In the genomic region with DNA sequence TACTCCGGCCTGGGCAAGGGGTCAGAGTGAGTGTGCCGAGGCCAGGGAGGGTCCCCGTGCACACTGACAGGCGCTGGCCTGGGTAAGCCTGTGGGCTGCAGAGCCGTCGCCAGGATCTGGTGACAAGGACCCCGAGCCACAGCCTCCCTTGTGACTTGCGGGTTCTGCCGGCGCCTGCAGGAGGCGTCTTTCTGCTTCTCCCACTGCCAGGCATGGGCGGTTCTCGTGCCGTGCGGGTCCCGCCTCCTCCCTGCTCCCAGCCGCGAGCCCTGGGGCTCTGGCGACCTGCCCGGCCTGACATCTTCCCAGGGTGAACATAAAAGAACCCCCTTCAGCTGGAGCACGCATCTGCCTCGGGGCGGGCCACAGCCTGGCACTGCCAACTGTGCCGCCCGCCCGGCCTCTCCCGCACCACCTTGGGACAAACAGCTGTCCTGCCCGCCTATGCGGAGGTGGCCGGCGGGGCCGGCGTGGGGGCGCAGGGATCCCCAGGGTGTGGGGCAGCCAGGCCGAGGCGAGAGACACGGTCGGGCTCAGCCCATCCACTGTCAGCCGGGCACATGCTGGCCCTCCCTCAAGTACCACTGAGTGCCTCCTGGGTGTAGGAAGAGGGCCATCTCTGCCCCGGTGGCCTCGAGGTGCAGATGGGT, we compare ENCODE assay signal across 8 cellular contexts. TPM values are rescaled to one million over a fixed set of nuclear protein-coding genes. Genes with fewer than 3 reads are reported as not detected.
A peak's percentile ranks its signal among the peaks of the same experiment; 100 is the strongest.
DNase-seq lines count a peak whose midpoint lies in the region; ATAC-seq and TF ChIP-seq lines count a peak whose summit lies in the region.

No MANE protein-coding gene starts in this region.

- no peaks in the 10 kb centered on the region for H3K27me3 ChIP-seq in A673 (replicated peaks; ENCODE audit: insufficient read depth, low read depth, low read length, poor library complexity)

- BruUV-seq in A673 (replicated peaks; lab: Mats Ljungman, UMichigan): no TSS peak

- CTCF ChIA-PET in A673 (lab: Charles Lee): no interaction called here

- POLR2A ChIA-PET in A673 (lab: Charles Lee; ENCODE audit: low non-redundant PET): no interaction called here

- intact Hi-C loops in A673 (cut with micrococcal nuclease; ENCODE audit: unreplicated experiment): loop anchor here (5.0 kb wide), 2 partner anchors 39 to 144 kb away; no protein-coding TSS in a partner anchor

- no peaks in the 10 kb centered on the region for H3K9me3 Mint-ChIP-seq in central memory CD8-positive, alpha-beta T cell

- peaks cover 23% of the 10 kb centered on the region for H3K4me1 ChIP-seq in A673 (ENCODE audit: insufficient read depth, low read length, poor library complexity, severe bottlenecking)

- peaks cover 8% of the 10 kb centered on the region for H3K36me3 ChIP-seq in A673 (ENCODE audit: insufficient read depth, low read length, poor library complexity, severe bottlenecking)

- peak overlapping the region; percentile 18 for H3K4me3 ChIP-seq in A673 (ENCODE audit: low read depth, low read length, poor library complexity, severe bottlenecking)

- DNase-seq in A673 (ENCODE audit: low spot score): peak; percentile 97
- peak; percentile 78 for DNase-seq in GM20000 (ENCODE audit: low spot score)
- peak; percentile 96 for DNase-seq in NCI-H2196 (lab: John Stamatoyannopoulos, UW; ENCODE audit: unreplicated experiment)
- peak; percentile 41 to 42 for DNase-seq in central memory CD8-positive, alpha-beta T cell (ENCODE audit: low spot score in 2 of 2)
- DNase-seq in left lobe of liver (ENCODE audit: low spot score): peak; percentile 64
- peak; percentile 80 for DNase-seq in stimulated activated CD8-positive, alpha-beta memory T cell treated with anti-CD3 and anti-CD28 coated beads, Interleukin-4, amount 100 ng/mL, for 48 hours
- no peak for DNase-seq in cerebellar nuclear complex (lab: John Stamatoyannopoulos, UW)

- H3K27me3 Mint-ChIP-seq in central memory CD8-positive, alpha-beta T cell: peaks cover 11% of the 10 kb centered on the region

- peak overlapping the region; percentile 49 for H3K27ac ChIP-seq in A673 (ENCODE audit: low read depth, low read length, poor library complexity, severe bottlenecking)

- ATAC-seq in activated CD4-positive, CD25-positive, alpha-beta regulatory T cell treated with anti-CD3 and anti-CD28 coated beads, Interleukin-2, amount 50 U/mL, for 24 hours: peak; percentile 47 to 50
- peak; percentile 59 for ATAC-seq in central memory CD8-positive, alpha-beta T cell (replicated peaks; ENCODE audit: extremely low read depth, poor library complexity, severe bottlenecking)
- peak; percentile 43 for ATAC-seq in left lobe of liver

- peaks cover 6% of the 10 kb centered on the region for H3K4me1 Mint-ChIP-seq in central memory CD8-positive, alpha-beta T cell

- peaks cover 10% of the 10 kb centered on the region for H3K36me3 Mint-ChIP-seq in central memory CD8-positive, alpha-beta T cell (ENCODE audit: insufficient read depth)

- TF ChIP-seq CTCF in A673 (conservative IDR thresholded peaks at IDR 0.05; ENCODE audit: low read depth, low read length): peak; percentile 88
- TF ChIP-seq CTCF in GM20000 (IDR thresholded peaks at IDR 0.05; ENCODE audit: extremely low read depth, missing control alignments): peak; percentile 17

- no peaks in the 10 kb centered on the region for H3K9me3 ChIP-seq in A673 (ENCODE audit: low read depth, low read length, poor library complexity, severe bottlenecking)

- peak overlapping the region; percentile 54 for H3K4me3 Mint-ChIP-seq in central memory CD8-positive, alpha-beta T cell

- no peak overlapping the region for H3K27ac Mint-ChIP-seq in central memory CD8-positive, alpha-beta T cell (ENCODE audit: low read depth)

RNA-seq across cellular contexts. Expression of gene HCN2, which starts 1.5 kb away (rescaled TPM):
- 13.1 and 15.7 TPM in 2 replicates for total RNA-seq in A673 (2021)
- total RNA-seq in left lobe of liver: 0.30 TPM

RNA-seq across cellular contexts. Expression of gene BSG, which starts 15.8 kb away (rescaled TPM):
- 865 TPM in 2 replicates for total RNA-seq in A673 (2021)
- 98.2 TPM for total RNA-seq in left lobe of liver

RNA-seq across cellular contexts. Expression of gene GZMM, which starts 44.4 kb away (rescaled TPM):
- 1.0 and 2.5 TPM in 2 replicates for total RNA-seq in A673 (2021)
- 0.33 TPM for total RNA-seq in left lobe of liver

RNA-seq across cellular contexts. Expression of gene POLRMT, which starts 45.1 kb away (rescaled TPM):
- total RNA-seq in A673 (2021): 100 and 107 TPM in 2 replicates
- total RNA-seq in left lobe of liver: 51.8 TPM

RNA-seq across cellular contexts. Expression of gene FGF22, which starts 51.5 kb away (rescaled TPM):
- 0.19 and 0.57 TPM in 2 replicates for total RNA-seq in A673 (2021)
- 0.30 TPM for total RNA-seq in left lobe of liver

Comparison
In these comparisons a context has a peak if more than half of its experiments do, and no peak if none do; other contexts are left out.
1. DNase-seq: peak in A673 (single experiment), GM20000 (single experiment), NCI-H2196 (single experiment), central memory CD8-positive, alpha-beta T cell (2 of 2), left lobe of liver (single experiment) and stimulated activated CD8-positive, alpha-beta memory T cell treated with anti-CD3 and anti-CD28 coated beads, Interleukin-4, amount 100 ng/mL, for 48 hours (single experiment); none in cerebellar nuclear complex (0 of 2).
2. RNA of gene HCN2, which starts 1.5 kb away (total RNA-seq): 13.1 to 15.7 TPM in A673; 0.30 TPM in left lobe of liver (single experiment); every median in the first group is over 10 times any median in the second.
3. Peak in every context shown above with its lines, with median percentiles within 50 percentile points of each other: ATAC-seq.